In the genomic region with DNA sequence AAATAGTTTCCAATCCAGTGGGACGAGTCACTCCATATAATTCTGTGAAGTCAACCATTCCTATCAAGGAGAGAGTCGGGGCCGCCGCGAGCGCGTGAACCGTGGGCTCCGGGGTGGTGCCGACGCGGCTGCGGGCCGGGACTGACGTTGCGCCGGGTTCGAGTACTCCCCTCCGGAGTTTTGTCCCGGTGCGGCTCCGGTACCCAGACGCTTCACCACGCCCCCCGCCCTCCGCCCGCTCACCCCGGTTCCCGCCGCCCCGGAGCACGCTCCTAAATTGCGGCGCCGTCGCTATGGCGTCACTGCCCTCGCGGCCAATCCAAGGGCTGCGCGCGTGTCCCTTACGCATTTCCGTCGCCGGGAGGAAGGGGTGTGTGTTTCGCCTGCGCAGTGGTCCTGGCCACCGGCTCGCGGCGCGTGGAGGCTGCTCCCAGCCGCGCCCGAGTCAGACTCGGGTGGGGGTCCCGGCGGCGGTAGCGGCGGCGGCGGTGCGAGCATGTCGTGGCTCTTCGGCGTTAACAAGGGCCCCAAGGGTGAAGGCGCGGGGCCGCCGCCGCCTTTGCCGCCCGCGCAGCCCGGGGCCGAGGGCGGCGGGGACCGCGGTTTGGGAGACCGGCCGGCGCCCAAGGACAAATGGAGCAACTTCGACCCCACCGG, we compare ENCODE assay signal across 8 cellular contexts. TPM values are rescaled to one million over a fixed set of nuclear protein-coding genes. Genes with fewer than 3 reads are reported as not detected.
DNase-seq lines count a peak whose midpoint lies in the region; ATAC-seq and TF ChIP-seq lines count a peak whose summit lies in the region.

A gene with protein sequence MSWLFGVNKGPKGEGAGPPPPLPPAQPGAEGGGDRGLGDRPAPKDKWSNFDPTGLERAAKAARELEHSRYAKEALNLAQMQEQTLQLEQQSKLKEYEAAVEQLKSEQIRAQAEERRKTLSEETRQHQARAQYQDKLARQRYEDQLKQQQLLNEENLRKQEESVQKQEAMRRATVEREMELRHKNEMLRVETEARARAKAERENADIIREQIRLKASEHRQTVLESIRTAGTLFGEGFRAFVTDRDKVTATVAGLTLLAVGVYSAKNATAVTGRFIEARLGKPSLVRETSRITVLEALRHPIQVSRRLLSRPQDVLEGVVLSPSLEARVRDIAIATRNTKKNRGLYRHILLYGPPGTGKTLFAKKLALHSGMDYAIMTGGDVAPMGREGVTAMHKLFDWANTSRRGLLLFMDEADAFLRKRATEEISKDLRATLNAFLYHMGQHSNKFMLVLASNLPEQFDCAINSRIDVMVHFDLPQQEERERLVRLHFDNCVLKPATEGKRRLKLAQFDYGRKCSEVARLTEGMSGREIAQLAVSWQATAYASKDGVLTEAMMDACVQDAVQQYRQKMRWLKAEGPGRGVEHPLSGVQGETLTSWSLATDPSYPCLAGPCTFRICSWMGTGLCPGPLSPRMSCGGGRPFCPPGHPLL (plus strand): TSS at position 377 of the 657 bp plus-strand sequence. CDS start 120 bp downstream, at position 497.

- H3K36me3 ChIP-seq in left ventricle myocardium inferior, result peaks cover under 1% of the 10 kb centered on the region

- H3K4me1 Mint-ChIP-seq in T-helper 17 cell (peaks cover 13% of the 10 kb centered on the region), progenitor cell of endocrine pancreas (ENCODE audit: low read depth) (peaks cover 20% of the 10 kb centered on the region)

- H3K27me3 Mint-ChIP-seq in T-helper 17 cell (no peaks in the 10 kb centered on the region), progenitor cell of endocrine pancreas (peaks cover 2% of the 10 kb centered on the region)

- peak within 1 kb of the TSS; percentile 89 for H3K27ac ChIP-seq in left ventricle myocardium inferior (replicated peaks)

- H3K4me3 Mint-ChIP-seq in T-helper 17 cell (peak within 1 kb of the TSS; percentile 91), progenitor cell of endocrine pancreas (ENCODE audit: low read depth) (peak within 1 kb of the TSS; percentile 94)

- no peaks in the 10 kb centered on the region for H3K9me3 ChIP-seq in T-helper 17 cell (ENCODE audit: control insufficient read depth, low read length, poor library complexity, severe bottlenecking)
- no peaks in the 10 kb centered on the region for H3K9me3 ChIP-seq in left ventricle myocardium inferior (replicated peaks)

- peak; percentile 80 for ATAC-seq in HG02884 (IDR thresholded peaks at IDR 0.05; ENCODE audit: unreplicated experiment)
- ATAC-seq in T-helper 17 cell, result peak; percentile 97

- no peaks in the 10 kb centered on the region for H3K27me3 ChIP-seq in left ventricle myocardium inferior (ENCODE audit: low read depth)

- intact Hi-C loops in left ventricle myocardium inferior (cut with micrococcal nuclease), result no loop called here

- H3K27ac Mint-ChIP-seq in T-helper 17 cell (peak within 1 kb of the TSS; percentile 82), progenitor cell of endocrine pancreas (peak within 1 kb of the TSS; percentile 98)

- H3K9me3 Mint-ChIP-seq in progenitor cell of endocrine pancreas (ENCODE audit: low read depth), result no peaks in the 10 kb centered on the region

- DNase-seq in NCI-H187 (lab: John Stamatoyannopoulos, UW) (peak; percentile 84 to 87), T-helper 17 cell (peak; percentile 82 to 85 (median 84)), amygdala (lab: John Stamatoyannopoulos, UW) (peak; percentile 28 to 96 (median 88)), left ventricle myocardium inferior (peak; percentile 96), progenitor cell of endocrine pancreas (ENCODE audit: low spot score, unreplicated experiment) (peak; percentile 84), ureter (ENCODE audit: low spot score) (peak; percentile 94)

- H3K36me3 Mint-ChIP-seq in T-helper 17 cell (ENCODE audit: low read depth), result no peaks in the 10 kb centered on the region
- H3K36me3 Mint-ChIP-seq in progenitor cell of endocrine pancreas (ENCODE audit: insufficient read depth), result no peaks in the 10 kb centered on the region

- peak within 1 kb of the TSS; percentile 75 for H3K4me3 ChIP-seq in left ventricle myocardium inferior

- TF ChIP-seq CTCF in left ventricle myocardium inferior (IDR thresholded peaks at IDR 0.05; ENCODE audit: borderline replicate concordance), result no peak
- TF ChIP-seq CTCF in progenitor cell of endocrine pancreas (IDR thresholded peaks at IDR 0.05; ENCODE audit: unreplicated experiment), result no peak

- peaks cover 33% of the 10 kb centered on the region for H3K4me1 ChIP-seq in left ventricle myocardium inferior

- peak; percentile 68 for TF ChIP-seq POLR2A in GM15510 (IDR thresholded peaks at IDR 0.05; ENCODE audit: borderline replicate concordance, extremely low read depth, insufficient read length)

RNA-seq across cellular contexts. Expression of the gene that starts here (rescaled TPM):
- total RNA-seq in T-helper 17 cell, result 10 to 100 TPM; 41.7 to 45.1 TPM
- total RNA-seq in left ventricle myocardium inferior, result 8.3 TPM
- 36.7 and 42.0 TPM in 2 replicates for total RNA-seq in progenitor cell of endocrine pancreas
- 42.6 TPM for total RNA-seq in ureter

Comparison
In these comparisons a context has a peak if more than half of its experiments do, and no peak if none do; other contexts are left out.
1. Peak in every context shown above with its lines: DNase-seq, ATAC-seq, H3K4me3 ChIP-seq and H3K27ac ChIP-seq.